In genomic region chr14:106790189-106791036, GRCh38 we compare ENCODE assay signal across 7 cellular contexts.
A peak's percentile ranks its signal among the peaks of the same experiment; 100 is the strongest.
DNase-seq lines count a peak whose midpoint lies in the region; ATAC-seq, FAIRE-seq and TF ChIP-seq lines count a peak whose summit lies in the region.

No MANE protein-coding gene starts in this region.

- no peaks in the 10 kb centered on the region for H3K9me3 ChIP-seq in thyroid gland

- no peak overlapping the region for H3K4me3 ChIP-seq in thyroid gland (replicated peaks in 1 of 3)

- H3K27ac ChIP-seq in VCaP (no peak overlapping the region), thyroid gland (no peak overlapping the region)

- DNase-seq in GM18507 (ENCODE audit: extremely low spot score, insufficient read length, low read depth) = peak; percentile 53
- peak; percentile 3 for DNase-seq in NCI-H1092 (lab: John Stamatoyannopoulos, UW)
- peak; percentile 41 for DNase-seq in central memory CD4-positive, alpha-beta T cell
- peak; percentile 74 for DNase-seq in naive B cell
- peak; percentile 4 to 11 for DNase-seq in thyroid gland

- no peaks in the 10 kb centered on the region for H3K9me3 Mint-ChIP-seq in naive B cell

- peak overlapping the region in 3 of 8 donors; percentile 16 to 63 (median 18) for H3K4me3 Mint-ChIP-seq in naive B cell

- intact Hi-C loops in thyroid gland (cut with DNase I) = no loop called here

- no peaks in the 10 kb centered on the region for H3K36me3 Mint-ChIP-seq in naive B cell

- peaks cover 12 to 22% (median 18%) of the 10 kb centered on the region in 3 donors for H3K4me1 Mint-ChIP-seq in naive B cell

- H3K36me3 ChIP-seq in thyroid gland = no peaks in the 10 kb centered on the region

- peak; percentile 81 for FAIRE-seq in GM18507 (lab: Jason Lieb, UNC)

- peak; percentile 96 for TF ChIP-seq CTCF in VCaP (conservative IDR thresholded peaks at IDR 0.05)
- peak in 2 of 6 experiments; percentile 14 to 43 for TF ChIP-seq CTCF in thyroid gland (IDR thresholded peaks at IDR 0.05)

- H3K4me1 ChIP-seq in thyroid gland = no peaks in the 10 kb centered on the region

- no peak for TF ChIP-seq POLR2A in thyroid gland (IDR thresholded peaks at IDR 0.05)

- ATAC-seq in naive B cell (ENCODE audit: low read depth in 2 of 2) = peak; percentile 91 to 92
- ATAC-seq in HG02884 (IDR thresholded peaks at IDR 0.05; ENCODE audit: unreplicated experiment) = no peak

- H3K27me3 Mint-ChIP-seq in naive B cell = no peaks in the 10 kb centered on the region

- 51 to 53% methylated on average over 17 of the region's 17 CpGs for WGBS in thyroid gland, 2 donors

- H3K27ac Mint-ChIP-seq in naive B cell = peak overlapping the region in 1 of 6 donors; percentile 2

- H3K27me3 ChIP-seq in thyroid gland = no peaks in the 10 kb centered on the region

Comparison
In these comparisons a context has a peak if more than half of its experiments do, and no peak if none do; other contexts are left out.
1. DNase-seq: peak in every context shown above with its lines; median percentile 74 in naive B cell; 53 in GM18507; 41 in central memory CD4-positive, alpha-beta T cell; 8 in thyroid gland; 3 in NCI-H1092.